Comparison of ENCODE assay signal across 8 cellular contexts in the genomic region with DNA sequence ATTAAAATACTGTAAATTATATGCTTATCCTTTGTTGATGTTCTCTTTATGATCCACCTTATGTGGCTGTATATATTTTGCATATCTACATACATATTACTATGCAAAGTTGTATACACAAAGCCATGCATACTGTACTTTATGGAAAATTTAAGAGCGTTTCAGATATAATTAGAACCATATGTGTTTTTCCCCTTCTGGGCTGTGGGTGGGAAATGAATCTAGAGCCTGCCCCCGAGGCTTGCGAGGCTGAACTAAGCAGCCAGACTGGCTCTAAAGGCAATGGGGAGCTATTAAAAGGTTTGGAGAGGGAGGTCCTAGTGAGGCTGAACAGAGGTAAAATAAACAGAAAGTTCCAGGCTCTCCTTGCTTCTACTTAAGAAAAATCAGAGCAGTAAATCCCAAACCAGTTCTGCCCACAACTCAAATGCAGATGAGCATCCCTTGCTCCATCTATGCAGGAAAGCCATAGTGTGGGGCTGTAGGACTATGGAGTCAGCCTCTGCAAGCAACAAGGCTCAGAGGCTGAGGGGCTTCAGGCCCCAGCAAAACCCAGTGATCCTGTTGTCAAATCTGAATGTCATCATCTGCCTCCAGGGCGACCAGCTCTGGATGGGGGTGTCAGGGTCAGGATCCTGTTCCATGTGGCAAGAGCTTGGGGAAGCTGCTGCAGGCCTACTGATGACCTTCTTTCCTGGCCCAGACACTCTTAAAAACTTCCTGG. TPM values are rescaled to one million over a fixed set of nuclear protein-coding genes. Genes with fewer than 3 reads are reported as not detected.
DNase-seq lines count a peak whose midpoint lies in the region; ATAC-seq, FAIRE-seq and TF ChIP-seq lines count a peak whose summit lies in the region.

No MANE protein-coding gene starts in this region.

- H3K27me3 ChIP-seq in Panc1 (ENCODE audit: control insufficient read depth, insufficient read depth, low read length): no peaks in the 10 kb centered on the region

- BruUV-seq in Panc1 (replicated peaks; lab: Mats Ljungman, UMichigan): no TSS peak

- POLR2A ChIA-PET in GM10248 (lab: Yijun Ruan, JAX) (interaction anchor here (0.6 to 3.6 kb wide), 3 partner anchors 15 to 37 kb away, joined by 4 to 50 read pairs (median 16); a partner anchor contains a TSS), Panc1 (lab: Charles Lee) (no interaction called here)

- no peak overlapping the region for H3K4me3 ChIP-seq in Panc1 (ENCODE audit: low read depth in 2 of 2, low read length in 2 of 2)

- no peaks in the 10 kb centered on the region for H3K27me3 Mint-ChIP-seq in osteocyte (ENCODE audit: unreplicated experiment)

- TF ChIP-seq CTCF in GM10248 (IDR thresholded peaks at IDR 0.05; ENCODE audit: control extremely low read depth, extremely low read depth, low read depth, missing control alignments) (no peak), Panc1 (IDR thresholded peaks at IDR 0.05) (no peak), osteocyte (IDR thresholded peaks at IDR 0.05) (no peak), omental fat pad (IDR thresholded peaks at IDR 0.05) (no peak)

- peak overlapping the region; percentile 98 for H3K27ac Mint-ChIP-seq in osteocyte (ENCODE audit: unreplicated experiment)

- 0 out of 2 replicates have a peak, but pooled peaks have one; percentile 8 for ATAC-seq in Panc1
- ATAC-seq in omental fat pad (ENCODE audit: low FRiP score): no peak
- ATAC-seq in GM18498 (IDR thresholded peaks at IDR 0.05; ENCODE audit: unreplicated experiment): no peak

- H3K9me3 Mint-ChIP-seq in osteocyte (ENCODE audit: unreplicated experiment): no peaks in the 10 kb centered on the region

- DNase-seq in GM10248 (ENCODE audit: extremely low spot score) (peak; percentile 42), Panc1 (ENCODE audit: low read depth, low spot score) (no peak), osteocyte (ENCODE audit: extremely low spot score, unreplicated experiment) (peak; percentile 85), globus pallidus (ENCODE audit: low spot score) (no peak), omental fat pad (ENCODE audit: low spot score) (no peak), urothelium cell line (ENCODE audit: low spot score) (no peak)

- peak; percentile 4 for FAIRE-seq in endometrium (lab: Jason Lieb, UNC)
- FAIRE-seq in urothelium cell line (lab: Jason Lieb, UNC): no peak

- in situ Hi-C loops in Panc1 (cut with HindIII; ENCODE audit: low pct_unique_long_range_greater_than_20kb, low sequenced_read_pairs): no loop called here

- peak overlapping the region; percentile 89 for H3K27ac ChIP-seq in Panc1 (ENCODE audit: low read length)

- intact Hi-C loops in Panc1 (cut with micrococcal nuclease; ENCODE audit: unreplicated experiment): no loop called here

- H3K4me1 Mint-ChIP-seq in osteocyte (ENCODE audit: unreplicated experiment): peaks cover 73% of the 10 kb centered on the region

- no peaks in the 10 kb centered on the region for H3K9me3 ChIP-seq in Panc1 (ENCODE audit: control insufficient read depth, insufficient read depth, low read depth, low read length)

- CTCF ChIA-PET in GM10248 (lab: Yijun Ruan, JAX): interaction anchor here (0.7 to 3.3 kb wide), 12 partner anchors 8 to 211 kb away, joined by 3 to 18 read pairs (median 4); no protein-coding TSS in a partner anchor
- CTCF ChIA-PET in Panc1 (lab: Charles Lee): no interaction called here

- H3K4me1 ChIP-seq in Panc1 (ENCODE audit: control insufficient read depth, insufficient read depth, low read length): peaks cover 42% of the 10 kb centered on the region

- H3K4me3 Mint-ChIP-seq in osteocyte (ENCODE audit: unreplicated experiment): peak overlapping the region; percentile 6

- no peaks in the 10 kb centered on the region for H3K36me3 Mint-ChIP-seq in osteocyte (ENCODE audit: unreplicated experiment)

- H3K36me3 ChIP-seq in Panc1 (ENCODE audit: control insufficient read depth, insufficient read depth, low read length): no peaks in the 10 kb centered on the region

RNA-seq across cellular contexts. Expression of a gene that starts 14.1 kb away (rescaled TPM):
- total RNA-seq in Panc1 (2021; ENCODE audit: unreplicated experiment) (157 TPM), osteocyte (288 and 290 TPM in 2 replicates), omental fat pad (100 to 1,000 TPM in 3 of 4 donors, 10 to 100 TPM in 1; 56.2 to 527 (median 185) TPM)
- polyA plus RNA-seq in Panc1 (2012; ENCODE audit: insufficient read length): 344 TPM

RNA-seq across cellular contexts. Expression of a gene that starts 43.6 kb away (rescaled TPM):
- total RNA-seq in Panc1 (2021; ENCODE audit: unreplicated experiment) (114 TPM), osteocyte (39.1 and 40.6 TPM in 2 replicates), omental fat pad (10 to 100 TPM; 21.3 to 34.5 (median 26.3) TPM)
- 72.9 TPM for polyA plus RNA-seq in Panc1 (2012; ENCODE audit: insufficient read length)

RNA-seq across cellular contexts. Expression of a gene that starts 43.8 kb away (rescaled TPM):
- total RNA-seq in Panc1 (2021; ENCODE audit: unreplicated experiment): 110 TPM
- polyA plus RNA-seq in Panc1 (2012; ENCODE audit: insufficient read length): 77.2 TPM
- 61.7 and 70.3 TPM in 2 replicates for total RNA-seq in osteocyte
- 10 to 100 TPM; 52.2 to 97.6 (median 76.3) TPM for total RNA-seq in omental fat pad

Comparison
In these comparisons a context has a peak if more than half of its experiments do, and no peak if none do; other contexts are left out.
1. DNase-seq: peak in GM10248 (single experiment) and osteocyte (single experiment); none in Panc1 (single experiment), globus pallidus (single experiment), omental fat pad (single experiment) and urothelium cell line (single experiment).